Comparison of ENCODE assay signal across 8 cellular contexts in the genomic region with DNA sequence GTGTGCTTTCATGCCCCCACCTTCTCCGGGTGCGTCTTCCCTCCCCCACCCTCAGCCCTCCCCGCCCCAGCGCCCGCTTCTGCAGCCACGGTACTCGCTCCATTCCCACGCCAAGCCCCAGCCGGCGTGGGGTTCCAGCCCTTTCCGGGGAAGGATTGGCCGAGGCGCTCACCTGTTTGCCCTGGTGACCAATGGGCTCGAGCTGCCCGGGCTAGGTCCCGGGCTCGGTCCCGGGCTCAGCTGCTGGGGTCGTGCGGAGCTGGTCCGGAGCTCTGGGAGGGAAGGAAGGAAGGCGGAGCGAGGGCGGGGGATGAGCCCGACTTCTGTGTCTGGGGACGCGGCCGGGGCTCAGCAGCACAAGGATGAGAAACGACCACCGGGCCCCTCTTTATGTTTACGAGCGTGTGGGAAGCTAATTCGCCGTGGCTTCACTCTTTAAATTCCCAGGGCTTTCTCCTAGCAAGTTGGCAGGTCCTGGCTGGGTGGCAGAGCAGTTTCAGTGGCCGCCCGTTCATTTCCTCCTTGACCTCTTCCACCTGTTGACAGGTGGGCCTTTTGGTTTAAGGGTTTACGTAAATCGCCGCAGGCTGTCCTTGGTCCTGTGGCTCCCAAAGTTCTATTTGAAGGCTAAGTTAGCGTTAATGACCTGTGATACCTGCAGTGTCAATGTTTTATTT. TPM values are rescaled to one million over a fixed set of nuclear protein-coding genes. Genes with fewer than 3 reads are reported as not detected.
DNase-seq lines count a peak whose midpoint lies in the region; ATAC-seq and FAIRE-seq lines count a peak whose summit lies in the region.

IGSF10 (minus strand) TSS at position 288 of the 677 bp plus-strand sequence. CDS start 2,352 bp downstream, outside the sequence.

- no peak within 1 kb of the TSS for H4K5ac ChIP-seq in mesendoderm (ENCODE audit: low read length)

- peak within 1 kb of the TSS; percentile 0 for H3K4me3 Mint-ChIP-seq in activated naive CD4-positive, alpha-beta T cell treated with anti-CD3 and anti-CD28 coated beads for 36 hours
- H3K4me3 Mint-ChIP-seq in dendritic cell treated with granulocyte-macrophage colony-stimulating factor and Interleukin-4, amounts not matched to agents 40 ng/mL and 50 ng/mL, for 4 days, result peak within 1 kb of the TSS; percentile 74

- peaks cover 17% of the 10 kb centered on the region for H3K27me3 Mint-ChIP-seq in activated naive CD4-positive, alpha-beta T cell treated with anti-CD3 and anti-CD28 coated beads for 36 hours (ENCODE audit: low read depth)
- peaks cover 24% of the 10 kb centered on the region for H3K27me3 Mint-ChIP-seq in dendritic cell treated with granulocyte-macrophage colony-stimulating factor and Interleukin-4, amounts not matched to agents 40 ng/mL and 50 ng/mL, for 4 days

- intact Hi-C loops in activated naive CD4-positive, alpha-beta T cell treated with anti-CD3 and anti-CD28 coated beads for 36 hours (cut with micrococcal nuclease), result loop anchor here (10.0 kb wide), 1 partner anchor 296 kb away; no protein-coding TSS in a partner anchor
- intact Hi-C loops in dendritic cell treated with granulocyte-macrophage colony-stimulating factor and Interleukin-4, amounts not matched to agents 40 ng/mL and 50 ng/mL, for 4 days (cut with micrococcal nuclease), result loop anchor here (10.0 kb wide), 1 partner anchor 454 kb away; no protein-coding TSS in a partner anchor

- CTCF ChIA-PET in activated naive CD4-positive, alpha-beta T cell treated with anti-CD3 and anti-CD28 coated beads for 36 hours (lab: Charles Lee), result no interaction called here

- no peak within 1 kb of the TSS for H2BK5ac ChIP-seq in mesendoderm (ENCODE audit: low read length)

- H3K23ac ChIP-seq in mesendoderm (ENCODE audit: low read length), result no peak within 1 kb of the TSS

- H3K4me1 Mint-ChIP-seq in activated naive CD4-positive, alpha-beta T cell treated with anti-CD3 and anti-CD28 coated beads for 36 hours (ENCODE audit: low read depth), result peaks cover 2% of the 10 kb centered on the region
- peaks cover 8% of the 10 kb centered on the region for H3K4me1 Mint-ChIP-seq in dendritic cell treated with granulocyte-macrophage colony-stimulating factor and Interleukin-4, amounts not matched to agents 40 ng/mL and 50 ng/mL, for 4 days (ENCODE audit: low read depth)

- no peak within 1 kb of the TSS for H4K8ac ChIP-seq in mesendoderm (ENCODE audit: low read depth, low read length)

- H3K56ac ChIP-seq in mesendoderm (ENCODE audit: low read length), result peak within 1 kb of the TSS; percentile 22

- no peaks in the 10 kb centered on the region for H3K4me1 ChIP-seq in mesendoderm (ENCODE audit: control insufficient read depth, low read depth, low read length)

- no peaks in the 10 kb centered on the region for H3K79me1 ChIP-seq in mesendoderm (ENCODE audit: low read length)

- H3K27ac Mint-ChIP-seq in activated naive CD4-positive, alpha-beta T cell treated with anti-CD3 and anti-CD28 coated beads for 36 hours, result no peak within 1 kb of the TSS
- H3K27ac Mint-ChIP-seq in dendritic cell treated with granulocyte-macrophage colony-stimulating factor and Interleukin-4, amounts not matched to agents 40 ng/mL and 50 ng/mL, for 4 days, result no peak within 1 kb of the TSS

- H2AK5ac ChIP-seq in mesendoderm (ENCODE audit: low read length), result no peak within 1 kb of the TSS

- H3K27me3 ChIP-seq in mesendoderm (ENCODE audit: insufficient read depth, low read length, poor library complexity), result no peaks in the 10 kb centered on the region

- WGBS in mesendoderm (ENCODE audit: extremely low coverage, insufficient coverage, low lambda C conversion rate), result no CpG with 5 or more reads among the region's 40 CpGs

- DNase-seq in activated naive CD4-positive, alpha-beta T cell treated with anti-CD3 and anti-CD28 coated beads for 36 hours, result no peak
- DNase-seq in activated naive CD4-positive, alpha-beta T cell treated with anti-CD3 and anti-CD28 coated beads, Interleukin-2, amount 50 U/mL, for 16 hours, result no peak
- no peak for DNase-seq in mesendoderm
- DNase-seq in urothelium cell line (ENCODE audit: low spot score), result peak; percentile 58
- no peak for DNase-seq in activated CD8-positive, alpha-beta memory T cell treated with anti-CD3 and anti-CD28 coated beads, Interleukin-2, amount 50 U/mL, for 4 hours

- no peak within 1 kb of the TSS for H3K18ac ChIP-seq in mesendoderm (ENCODE audit: low read length)

- peak within 1 kb of the TSS; percentile 20 for H3K4me3 ChIP-seq in mesendoderm (ENCODE audit: low read length)

- H2BK15ac ChIP-seq in mesendoderm (replicated peaks; ENCODE audit: low read depth), result peak within 1 kb of the TSS; percentile 36

- H3K27ac ChIP-seq in mesendoderm (ENCODE audit: low read depth, low read length), result no peak within 1 kb of the TSS

- no peak for FAIRE-seq in urothelium cell line (lab: Jason Lieb, UNC)

- no peak for ATAC-seq in GM21723 (IDR thresholded peaks at IDR 0.05; ENCODE audit: unreplicated experiment)
- no peak for ATAC-seq in GM21447 (IDR thresholded peaks at IDR 0.05; ENCODE audit: unreplicated experiment)

- no peak within 1 kb of the TSS for H3K4ac ChIP-seq in mesendoderm (ENCODE audit: low read depth, low read length)

- H3K4me2 ChIP-seq in mesendoderm (ENCODE audit: low read length), result peak within 1 kb of the TSS; percentile 60

- H3K9me3 Mint-ChIP-seq in activated naive CD4-positive, alpha-beta T cell treated with anti-CD3 and anti-CD28 coated beads for 36 hours, result no peaks in the 10 kb centered on the region
- H3K9me3 Mint-ChIP-seq in dendritic cell treated with granulocyte-macrophage colony-stimulating factor and Interleukin-4, amounts not matched to agents 40 ng/mL and 50 ng/mL, for 4 days, result no peaks in the 10 kb centered on the region

- H3K9ac ChIP-seq in mesendoderm (ENCODE audit: low read length), result peak within 1 kb of the TSS; percentile 48

- H3K36me3 Mint-ChIP-seq in activated naive CD4-positive, alpha-beta T cell treated with anti-CD3 and anti-CD28 coated beads for 36 hours (ENCODE audit: low read depth), result no peaks in the 10 kb centered on the region
- H3K36me3 Mint-ChIP-seq in dendritic cell treated with granulocyte-macrophage colony-stimulating factor and Interleukin-4, amounts not matched to agents 40 ng/mL and 50 ng/mL, for 4 days (ENCODE audit: low read depth), result no peaks in the 10 kb centered on the region

- peak within 1 kb of the TSS; percentile 28 for H2BK120ac ChIP-seq in mesendoderm (ENCODE audit: low read depth, low read length)

- no peaks in the 10 kb centered on the region for H3K36me3 ChIP-seq in mesendoderm (ENCODE audit: control insufficient read depth, insufficient read depth, low read length)

- H3K79me2 ChIP-seq in mesendoderm (ENCODE audit: control insufficient read depth, insufficient read depth, low read length), result no peaks in the 10 kb centered on the region

RNA-seq across cellular contexts. Expression of gene IGSF10, which starts in this region (rescaled TPM):
- not detected for total RNA-seq in activated naive CD4-positive, alpha-beta T cell treated with anti-CD3 and anti-CD28 coated beads for 36 hours
- polyA plus RNA-seq in mesendoderm (2013, experiment 1 of 2), result 0.74 TPM
- 0.62 TPM for polyA plus RNA-seq in mesendoderm (2013, experiment 2 of 2)
